Comparison of ENCODE assay signal across 14 cellular contexts in the genomic region with DNA sequence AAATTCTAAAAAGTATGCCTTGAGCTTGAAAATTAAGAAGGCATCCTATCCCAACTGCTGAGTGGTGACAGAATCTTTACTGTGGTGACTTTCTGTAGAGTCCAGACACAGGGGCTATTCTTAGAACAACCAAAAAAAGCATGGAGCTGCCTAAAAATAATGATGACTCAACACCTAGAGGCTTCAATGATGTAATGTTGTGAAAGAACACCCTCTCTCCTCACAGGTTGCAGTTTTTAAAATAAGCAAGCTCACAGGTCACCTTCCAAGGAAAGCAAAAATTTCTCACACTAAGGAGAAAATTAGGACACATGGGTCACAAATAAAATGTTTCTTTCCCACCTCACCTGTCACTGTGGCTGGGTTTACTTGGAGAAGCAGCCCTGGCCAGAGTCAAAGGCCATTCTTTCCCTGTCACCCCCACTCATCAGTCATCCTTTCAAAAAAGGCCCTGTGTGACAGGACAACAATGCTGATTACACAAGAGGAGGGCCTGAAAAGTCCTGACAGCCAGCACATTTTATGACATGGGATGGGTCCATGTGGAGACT. TPM values are rescaled to one million over a fixed set of nuclear protein-coding genes. Genes with fewer than 3 reads are reported as not detected.
DNase-seq lines count a peak whose midpoint lies in the region; ATAC-seq and TF ChIP-seq lines count a peak whose summit lies in the region.
"Had no signal": no experiment of that assay in that cellular context is flagged by ENCODE, and none has a peak within 500 bp of the region (broad histone marks: within the 10 kb centered on the region; RNA-seq: fewer than 3 reads in every experiment).

No MANE protein-coding gene starts in this region.

- no peaks in the 10 kb centered on the region for H3K36me3 ChIP-seq in tibial artery

- peak overlapping the region; percentile 82 for H3K27ac ChIP-seq in right cardiac atrium (ENCODE audit: low read length)
- H3K27ac ChIP-seq in tibial artery, result peak overlapping the region; percentile 77 to 83

- H3K9me3 ChIP-seq in right cardiac atrium (ENCODE audit: control insufficient read depth, low read length) (no peaks in the 10 kb centered on the region), tibial artery (no peaks in the 10 kb centered on the region)

- H3K4me3 Mint-ChIP-seq in activated T-cell treated with anti-CD3 and anti-CD28 coated beads, Interleukin-2, amount 50 U/mL, for 4 hours, result no peak overlapping the region
- H3K4me3 Mint-ChIP-seq: activated CD4-positive, alpha-beta memory T cell treated with anti-CD3 and anti-CD28 coated beads for 36 hours; activated naive CD4-positive, alpha-beta T cell treated with anti-CD3 and anti-CD28 coated beads, Interleukin-2, amount 50 U/mL, for 24 hours; T-cell had no signal

- no peak for TF ChIP-seq CTCF in tibial artery (IDR thresholded peaks at IDR 0.05)

- H3K36me3 Mint-ChIP-seq in activated T-cell treated with anti-CD3 and anti-CD28 coated beads, Interleukin-2, amount 50 U/mL, for 4 hours (ENCODE audit: insufficient read depth), result no peaks in the 10 kb centered on the region
- H3K36me3 Mint-ChIP-seq: activated CD4-positive, alpha-beta memory T cell treated with anti-CD3 and anti-CD28 coated beads for 36 hours; activated naive CD4-positive, alpha-beta T cell treated with anti-CD3 and anti-CD28 coated beads, Interleukin-2, amount 50 U/mL, for 24 hours; T-cell had no signal

- intact Hi-C loops in right cardiac atrium (cut with DNase I), result no loop called here
- intact Hi-C loops in tibial artery (cut with DNase I; ENCODE audit: low total_unique reads), result no loop called here

- H3K27me3 Mint-ChIP-seq in activated T-cell treated with anti-CD3 and anti-CD28 coated beads, Interleukin-2, amount 50 U/mL, for 4 hours (ENCODE audit: low read depth), result peaks cover 9% of the 10 kb centered on the region

- H3K4me1 ChIP-seq in right cardiac atrium (ENCODE audit: control insufficient read depth, insufficient read depth, low read length) (peaks cover 9% of the 10 kb centered on the region), tibial artery (peaks cover 9 to 91% (median 31%) of the 10 kb centered on the region in 4 donors)

- DNase-seq in NOMO-1 (lab: John Stamatoyannopoulos, UW; ENCODE audit: unreplicated experiment in 2 of 2), result peak; percentile 1 to 21
- no peak for DNase-seq in NOMO-1 treated with dmso at 0.1 percent for 144 hours (lab: John Stamatoyannopoulos, UW; ENCODE audit: unreplicated experiment)
- peak; percentile 4 for DNase-seq in astrocyte of the hippocampus (ENCODE audit: low read depth, low spot score)
- no peak for DNase-seq in right cardiac atrium
- no peak for DNase-seq in tibial artery
- DNase-seq in HUDEP-2 (lab: John Stamatoyannopoulos, UW; ENCODE audit: unreplicated experiment in 76 of 76), result no peak
- no peak for DNase-seq in activated T-cell treated with anti-CD3 and anti-CD28 coated beads, Interleukin-2, amount 50 U/mL, for 4 hours
- DNase-seq: ACHN; activated CD4-positive, alpha-beta memory T cell treated with anti-CD3 and anti-CD28 coated beads for 36 hours; DND-41; NCI-H1105; T-cell had no signal

- H3K27me3 ChIP-seq in right cardiac atrium (ENCODE audit: control insufficient read depth, insufficient read depth) (no peaks in the 10 kb centered on the region), tibial artery (no peaks in the 10 kb centered on the region)

- H3K4me1 Mint-ChIP-seq in activated T-cell treated with anti-CD3 and anti-CD28 coated beads, Interleukin-2, amount 50 U/mL, for 4 hours (ENCODE audit: low read depth), result no peaks in the 10 kb centered on the region
- H3K4me1 Mint-ChIP-seq: activated naive CD4-positive, alpha-beta T cell treated with anti-CD3 and anti-CD28 coated beads, Interleukin-2, amount 50 U/mL, for 24 hours; T-cell had no signal

- H3K9me3 Mint-ChIP-seq in activated T-cell treated with anti-CD3 and anti-CD28 coated beads, Interleukin-2, amount 50 U/mL, for 4 hours, result no peaks in the 10 kb centered on the region
- H3K9me3 Mint-ChIP-seq: activated CD4-positive, alpha-beta memory T cell treated with anti-CD3 and anti-CD28 coated beads for 36 hours; activated naive CD4-positive, alpha-beta T cell treated with anti-CD3 and anti-CD28 coated beads, Interleukin-2, amount 50 U/mL, for 24 hours had no signal

- H3K4me3 ChIP-seq in right cardiac atrium (ENCODE audit: low read length) (no peak overlapping the region), tibial artery (no peak overlapping the region)

- ATAC-seq in right cardiac atrium (peak; percentile 82 to 88), HG03097 (IDR thresholded peaks at IDR 0.05; ENCODE audit: low FRiP score, unreplicated experiment) (no peak)
- no peak for ATAC-seq in activated T-cell treated with anti-CD3 and anti-CD28 coated beads, Interleukin-2, amount 50 U/mL, for 4 hours
- ATAC-seq: T-cell had no signal

RNA-seq across cellular contexts. Expression of a gene that starts 53.5 kb away (rescaled TPM):
- total RNA-seq in right cardiac atrium, result 100 to 1,000 TPM; 117 to 184 (median 136) TPM
- 82.9 TPM for polyA plus RNA-seq in right cardiac atrium
- total RNA-seq in activated T-cell treated with anti-CD3 and anti-CD28 coated beads, Interleukin-2, amount 50 U/mL, for 4 hours, result 1 to 10 TPM in 2 of 3 donors, under 1 TPM in 1; 0.48 to 1.5 (median 1.1) TPM

Comparison
In these comparisons a context has a peak if more than half of its experiments do, and no peak if none do; other contexts are left out.
1. DNase-seq: peak in NOMO-1 (2 of 2) and astrocyte of the hippocampus (single experiment); none in NOMO-1 treated with dmso at 0.1 percent for 144 hours (single experiment), right cardiac atrium (0 of 3), tibial artery (0 of 2), HUDEP-2 (0 of 76) and activated T-cell treated with anti-CD3 and anti-CD28 coated beads, Interleukin-2, amount 50 U/mL, for 4 hours (single experiment).
2. ATAC-seq: peak in right cardiac atrium (2 of 2); none in HG03097 (single experiment) and activated T-cell treated with anti-CD3 and anti-CD28 coated beads, Interleukin-2, amount 50 U/mL, for 4 hours (0 of 2).
3. RNA of a gene that starts 53.5 kb away (total RNA-seq): 117 to 184 TPM in right cardiac atrium; 0.48 to 1.5 TPM in activated T-cell treated with anti-CD3 and anti-CD28 coated beads, Interleukin-2, amount 50 U/mL, for 4 hours; every median in the first group is over 10 times any median in the second.